Comparison of ENCODE assay signal across 14 cellular contexts in genomic region chr5:68740204-68740910, GRCh38.
DNase-seq lines count a peak whose midpoint lies in the region; ATAC-seq, FAIRE-seq and TF ChIP-seq lines count a peak whose summit lies in the region.
"Had no signal": no experiment of that assay in that cellular context is flagged by ENCODE, and none has a peak within 500 bp of the region (broad histone marks: within the 10 kb centered on the region; RNA-seq: fewer than 3 reads in every experiment).

No MANE protein-coding gene starts in this region.

- no peaks in the 10 kb centered on the region for H3K27me3 ChIP-seq in vagina
- H3K27me3 ChIP-seq: ascending aorta, suprapubic skin had no signal

- DNase-seq in myocyte (ENCODE audit: low read depth) (peak; percentile 88), lower leg skin (ENCODE audit: low spot score in 2 of 2) (no peak), frontal cortex (ENCODE audit: low spot score in 2 of 2) (no peak), COLO829 (ENCODE audit: low spot score) (no peak), vagina (ENCODE audit: extremely low spot score in 2 of 2) (no peak)
- DNase-seq: erythroblast; stimulated activated CD4-positive, alpha-beta T cell treated with anti-CD3 and anti-CD28 coated beads, Interleukin-12 subunit alpha, Interleukin-12 subunit beta, amount 100 ng/mL, for 4 hours had no signal

- no peak for FAIRE-seq in frontal cortex (lab: Jason Lieb, UNC)

- TF ChIP-seq POLR2A in lower leg skin (IDR thresholded peaks at IDR 0.05) (no peak), vagina (IDR thresholded peaks at IDR 0.05) (no peak)

- H3K4me3 ChIP-seq in lower leg skin (ENCODE audit: low read depth, poor library complexity, severe bottlenecking) (no peak overlapping the region), vagina (no peak overlapping the region)
- H3K4me3 ChIP-seq: ascending aorta, lung, suprapubic skin had no signal

- H3K27ac ChIP-seq in vagina, result no peak overlapping the region
- H3K27ac ChIP-seq: ascending aorta, RWPE1, suprapubic skin had no signal

- no peaks in the 10 kb centered on the region for H3K36me3 ChIP-seq in vagina
- H3K36me3 ChIP-seq: ascending aorta, suprapubic skin had no signal

- ATAC-seq in GM18907 (IDR thresholded peaks at IDR 0.05; ENCODE audit: unreplicated experiment), result peak; percentile 84
- ATAC-seq in GM21717 (IDR thresholded peaks at IDR 0.05; ENCODE audit: unreplicated experiment), result peak; percentile 46
- peak; percentile 56 for ATAC-seq in HG03439 (IDR thresholded peaks at IDR 0.05; ENCODE audit: unreplicated experiment)

- no peaks in the 10 kb centered on the region for H3K9me3 ChIP-seq in vagina
- H3K9me3 ChIP-seq: ascending aorta, suprapubic skin had no signal

- H3K4me1 ChIP-seq in vagina, result no peaks in the 10 kb centered on the region
- H3K4me1 ChIP-seq: ascending aorta, suprapubic skin had no signal

- WGBS in lower leg skin, 2 donors, result 90 to 91% methylated on average over 6 of the region's 6 CpGs

- intact Hi-C loops in lower leg skin (cut with DNase I; ENCODE audit: low total_unique reads) (no loop called here), vagina (cut with DNase I) (no loop called here)

- TF ChIP-seq CTCF in lower leg skin (IDR thresholded peaks at IDR 0.05) (no peak), vagina (IDR thresholded peaks at IDR 0.05) (no peak)
